18 cellular contexts compared by ENCODE assay signal in the genomic region with DNA sequence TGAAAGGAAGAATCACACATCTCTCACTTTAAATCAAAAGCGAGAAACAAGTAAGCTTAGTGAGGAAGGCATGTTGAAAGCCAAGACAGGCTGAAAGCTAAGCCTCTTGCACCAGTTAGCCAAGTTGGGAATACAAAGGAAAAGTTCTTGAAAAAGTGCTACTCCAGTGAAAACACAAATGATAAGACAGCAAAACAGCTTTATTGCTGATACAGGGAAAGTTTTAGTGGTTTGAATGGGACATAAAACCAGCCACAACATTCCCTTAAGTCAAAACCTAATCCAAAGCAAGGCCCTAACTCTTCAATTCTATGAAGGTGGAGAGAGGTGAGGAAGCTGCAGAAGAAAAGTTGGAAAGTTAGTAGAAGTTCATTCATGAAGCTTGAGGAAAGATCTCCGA. TPM values are rescaled to one million over a fixed set of nuclear protein-coding genes. Genes with fewer than 3 reads are reported as not detected.
DNase-seq lines count a peak whose midpoint lies in the region; ATAC-seq, FAIRE-seq and TF ChIP-seq lines count a peak whose summit lies in the region.
"Had no signal": no experiment of that assay in that cellular context is flagged by ENCODE, and none has a peak within 500 bp of the region (broad histone marks: within the 10 kb centered on the region; RNA-seq: fewer than 3 reads in every experiment).

No MANE protein-coding gene starts in this region.

- no peak overlapping the region for H3K27ac ChIP-seq in HepG2 (ENCODE audit: extremely low read length, insufficient read depth, low read length)
- H3K27ac ChIP-seq in right lobe of liver: no peak overlapping the region
- peak overlapping the region; percentile 65 for H3K27ac ChIP-seq in skeletal muscle tissue (ENCODE audit: low read depth, low read length)
- H3K27ac ChIP-seq: C4-2B, GM23248 had no signal

- no peak overlapping the region for H2AFZ ChIP-seq in HepG2 (ENCODE audit: low read length)
- H2AFZ ChIP-seq: GM23248 had no signal

- H3K36me3 Mint-ChIP-seq in chondrocyte (ENCODE audit: low read depth) (peaks cover 7% of the 10 kb centered on the region), progenitor cell of endocrine pancreas (ENCODE audit: insufficient read depth) (peaks cover 8% of the 10 kb centered on the region)

- DNase-seq in HepG2 (ENCODE audit: low spot score): no peak
- no peak for DNase-seq in right lobe of liver
- DNase-seq in chondrocyte (ENCODE audit: low spot score): no peak
- no peak for DNase-seq in AG08395 (ENCODE audit: low spot score)
- DNase-seq in progenitor cell of endocrine pancreas (ENCODE audit: low spot score, unreplicated experiment): no peak
- DNase-seq: ACHN; AML-193; Caco-2; CD4-positive, alpha-beta T cell; GM23248 had no signal

- H3K9me3 Mint-ChIP-seq in chondrocyte (ENCODE audit: low read depth) (peaks cover 6% of the 10 kb centered on the region), progenitor cell of endocrine pancreas (ENCODE audit: low read depth) (no peaks in the 10 kb centered on the region)
- H3K9me3 Mint-ChIP-seq: CD4-positive, alpha-beta T cell had no signal

- no peak for TF ChIP-seq EP300 in HepG2 (IDR thresholded peaks at IDR 0.05; ENCODE audit: low read depth in 2 of 2, low read length in 2 of 2)
- TF ChIP-seq EP300 in HepG2 (CRISPR knock-in tag; IDR thresholded peaks at IDR 0.05; ENCODE audit: borderline replicate concordance): no peak

- H3K4me1 ChIP-seq in HepG2 (ENCODE audit: insufficient read depth, low read length) (peaks cover 26% of the 10 kb centered on the region), right lobe of liver (no peaks in the 10 kb centered on the region), skeletal muscle tissue (ENCODE audit: control insufficient read depth in 3 of 3, insufficient read depth in 3 of 3, low read length in 3 of 3) (peaks cover 27 to 40% (median 29%) of the 10 kb centered on the region in 3 donors)
- H3K4me1 ChIP-seq: Caco-2, HAP-1 had no signal

- peaks cover 60% of the 10 kb centered on the region for H3K79me2 ChIP-seq in HepG2 (ENCODE audit: insufficient read depth, low read length)

- H3K36me3 ChIP-seq in HepG2 (replicated peaks in 1 of 2; ENCODE audit: control insufficient read depth in 1 of 2, insufficient read depth in 2 of 2, low read length in 2 of 2): no peaks in the 10 kb centered on the region; a peak in 1 of 5 replicates
- H3K36me3 ChIP-seq in right lobe of liver: no peaks in the 10 kb centered on the region
- H3K36me3 ChIP-seq in skeletal muscle tissue (ENCODE audit: control insufficient read depth in 3 of 3, insufficient read depth in 3 of 3, low read length in 3 of 3): no peaks in the 10 kb centered on the region
- H3K36me3 ChIP-seq: HAP-1 had no signal

- WGBS in HepG2 (ENCODE audit: low lambda C conversion rate): 97% methylated on average over 2 of the region's 2 CpGs
- 89% methylated on average over 2 of the region's 2 CpGs for WGBS in right lobe of liver (ENCODE audit: insufficient coverage, low coverage, low lambda C conversion rate, missing lambda C conversion rate)

- intact Hi-C loops in HepG2 (cut with micrococcal nuclease; ENCODE audit: unreplicated experiment): no loop called here
- intact Hi-C loops in right lobe of liver (cut with DNase I): no loop called here

- POLR2A ChIA-PET in HepG2 (lab: Yijun Ruan, JAX): no interaction called here

- H3K4me3 Mint-ChIP-seq in chondrocyte (ENCODE audit: unreplicated experiment): no peak overlapping the region
- no peak overlapping the region for H3K4me3 Mint-ChIP-seq in progenitor cell of endocrine pancreas (ENCODE audit: low read depth)
- H3K4me3 Mint-ChIP-seq: CD4-positive, alpha-beta T cell had no signal

- H3K9ac ChIP-seq in HepG2 (ENCODE audit: insufficient read depth, low read depth, low read length) (no peak overlapping the region), skeletal muscle tissue (ENCODE audit: low read depth in 1 of 3, low read length in 3 of 3) (no peak overlapping the region)
- H3K9ac ChIP-seq: GM23248 had no signal

- no peaks in the 10 kb centered on the region for H3K9me3 ChIP-seq in HepG2 (ENCODE audit: low read length)
- H3K9me3 ChIP-seq in right lobe of liver: no peaks in the 10 kb centered on the region
- no peaks in the 10 kb centered on the region for H3K9me3 ChIP-seq in skeletal muscle tissue (ENCODE audit: control insufficient read depth in 3 of 3, low read length in 3 of 3)
- H3K9me3 ChIP-seq: Caco-2, HAP-1 had no signal

- no peaks in the 10 kb centered on the region; the same call in 1 of the 2 replicates for H4K20me1 ChIP-seq in HepG2 (ENCODE audit: insufficient read depth, low read length)

- in situ Hi-C loops in HepG2 (cut with HindIII; ENCODE audit: extremely low pct_ligation_motif_present, low pct_unique_long_range_greater_than_20kb): no loop called here

- no peak overlapping the region for H3K4me3 ChIP-seq in HepG2 (replicated peaks in 1 of 3; ENCODE audit: insufficient read depth in 1 of 3, low read depth in 2 of 3, low read length in 3 of 3)
- H3K4me3 ChIP-seq in right lobe of liver: no peak overlapping the region
- no peak overlapping the region for H3K4me3 ChIP-seq in skeletal muscle tissue (ENCODE audit: low read length in 3 of 3)
- H3K4me3 ChIP-seq: GM23248, HAP-1 had no signal

- peaks cover 57% of the 10 kb centered on the region for H3K4me1 Mint-ChIP-seq in chondrocyte (ENCODE audit: low read depth)
- peaks cover 18% of the 10 kb centered on the region for H3K4me1 Mint-ChIP-seq in progenitor cell of endocrine pancreas (ENCODE audit: low read depth)

- TF ChIP-seq CTCF in HepG2 (CRISPR knock-in tag; IDR thresholded peaks at IDR 0.05): no peak
- no peak for TF ChIP-seq CTCF in right lobe of liver (IDR thresholded peaks at IDR 0.05)
- no peak for TF ChIP-seq CTCF in chondrocyte (IDR thresholded peaks at IDR 0.05)
- no peak for TF ChIP-seq CTCF in progenitor cell of endocrine pancreas (IDR thresholded peaks at IDR 0.05; ENCODE audit: unreplicated experiment)

- no peak for FAIRE-seq in HepG2 (lab: Jason Lieb, UNC)
- FAIRE-seq: D721Med, G401.6, GM12891, GM19239, HTR-8/SVneo had no signal

- H3K27ac Mint-ChIP-seq in chondrocyte (ENCODE audit: unreplicated experiment) (peak overlapping the region; percentile 36), progenitor cell of endocrine pancreas (no peak overlapping the region)
- H3K27ac Mint-ChIP-seq: CD4-positive, alpha-beta T cell had no signal

- H3K4me2 ChIP-seq in HepG2 (ENCODE audit: low read depth, low read length): no peak overlapping the region

- no peaks in the 10 kb centered on the region for H3K27me3 Mint-ChIP-seq in chondrocyte (ENCODE audit: low read depth)
- no peaks in the 10 kb centered on the region for H3K27me3 Mint-ChIP-seq in progenitor cell of endocrine pancreas
- H3K27me3 Mint-ChIP-seq: CD4-positive, alpha-beta T cell had no signal

- CTCF ChIA-PET in HepG2 (lab: Yijun Ruan, JAX; ENCODE audit: low intra/inter-chr PET ratio, low total read pairs): no interaction called here

- TF ChIP-seq POLR2A in HepG2 (IDR thresholded peaks at IDR 0.05; ENCODE audit: insufficient read depth in 1 of 2, low read depth in 2 of 2, low read length in 2 of 2) (no peak), right lobe of liver (IDR thresholded peaks at IDR 0.05) (no peak)

- ATAC-seq in HepG2 (no peak), right lobe of liver (no peak)

- no TSS peak for BruUV-seq in HepG2 (replicated peaks; lab: Mats Ljungman, UMichigan)

- no peak for TF ChIP-seq RAD21 in HepG2 (CRISPR knock-in tag; IDR thresholded peaks at IDR 0.05)

- no peaks in the 10 kb centered on the region for H3K27me3 ChIP-seq in HepG2 (ENCODE audit: control insufficient read depth in 1 of 2, insufficient read depth in 2 of 2, low read length in 2 of 2)
- no peaks in the 10 kb centered on the region for H3K27me3 ChIP-seq in right lobe of liver
- H3K27me3 ChIP-seq in skeletal muscle tissue (ENCODE audit: control insufficient read depth in 3 of 3, insufficient read depth in 3 of 3, low read length in 3 of 3): no peaks in the 10 kb centered on the region

TF ChIP-seq in HepG2, 621 proteins besides CTCF, POLR2A, EP300 and RAD21:
- peak; percentile 75 for TF ChIP-seq MAFF (IDR thresholded peaks at IDR 0.05; ENCODE audit: low read depth, low read length)
- TF ChIP-seq, protein P1, sequence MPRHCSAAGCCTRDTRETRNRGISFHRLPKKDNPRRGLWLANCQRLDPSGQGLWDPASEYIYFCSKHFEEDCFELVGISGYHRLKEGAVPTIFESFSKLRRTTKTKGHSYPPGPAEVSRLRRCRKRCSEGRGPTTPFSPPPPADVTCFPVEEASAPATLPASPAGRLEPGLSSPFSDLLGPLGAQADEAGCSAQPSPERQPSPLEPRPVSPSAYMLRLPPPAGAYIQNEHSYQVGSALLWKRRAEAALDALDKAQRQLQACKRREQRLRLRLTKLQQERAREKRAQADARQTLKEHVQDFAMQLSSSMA (CRISPR knock-in tag; IDR thresholded peaks at IDR 0.05): no peak
- peak; percentile 63 to 82 for TF ChIP-seq MAFK (conservative IDR thresholded peaks at IDR 0.05 in 1 of 2, IDR thresholded peaks at IDR 0.05 in 1 of 2; ENCODE audit: low read length in 2 of 2)

RNA-seq across cellular contexts. Expression of gene LIMS1, which starts 28.0 kb away (rescaled TPM):
- total RNA-seq in HepG2 (2016; rRNA removed; fragmentation: Illumina TruSeq; extraction: Trizol) (38.3 and 55.1 TPM in 2 replicates), right lobe of liver (10 to 100 TPM; 15.7 to 33.0 (median 18.7) TPM), chondrocyte (101 to 148 TPM (median 145 TPM) in 3 replicates), skeletal muscle tissue (26.6 TPM), progenitor cell of endocrine pancreas (35.6 and 37.7 TPM in 2 replicates)
- 10.2 and 12.7 TPM in 2 replicates for total RNA-seq in HepG2 (2016; cell fraction: cytosol; rRNA removed; fragmentation: Illumina TruSeq; extraction: Trizol; ENCODE audit: low read depth)
- 40.2 and 51.8 TPM in 2 replicates for total RNA-seq in HepG2 (2016; cell fraction: insoluble cytoplasmic fraction; rRNA removed; fragmentation: Illumina TruSeq; extraction: Trizol)
- total RNA-seq in HepG2 (2016; cell fraction: membrane; rRNA removed; fragmentation: Illumina TruSeq; extraction: Trizol): 32.3 and 32.6 TPM in 2 replicates
- 18.8 and 25.1 TPM in 2 replicates for total RNA-seq in HepG2 (2016; cell fraction: nucleus; rRNA removed; fragmentation: Illumina TruSeq; extraction: Trizol)
- 35.5 and 49.6 TPM in 2 replicates for polyA plus RNA-seq in HepG2 (2011; rRNA removed)
- polyA plus RNA-seq in HepG2 (2011; cell fraction: cytosol; rRNA removed): 46.5 and 60.1 TPM in 2 replicates
- 11.1 and 16.1 TPM in 2 replicates for polyA plus RNA-seq in HepG2 (2011; cell fraction: nucleus; rRNA removed)
- polyA plus RNA-seq in HepG2 (2012): 35.5 and 39.6 TPM in 2 replicates
- 5.7 and 6.2 TPM in 2 replicates for polyA plus RNA-seq in HepG2 (2016; cell fraction: cytosol; fragmentation: Illumina TruSeq; extraction: Trizol; ENCODE audit: low read depth)
- polyA plus RNA-seq in HepG2 (2016; cell fraction: insoluble cytoplasmic fraction; fragmentation: Illumina TruSeq; extraction: Trizol; ENCODE audit: low read depth): 48.3 and 50.6 TPM in 2 replicates
- polyA plus RNA-seq in HepG2 (2016; cell fraction: membrane; fragmentation: Illumina TruSeq; extraction: Trizol; ENCODE audit: low read depth): 17.0 and 18.1 TPM in 2 replicates
- 23.1 and 23.2 TPM in 2 replicates for polyA plus RNA-seq in HepG2 (2016; cell fraction: nucleus; fragmentation: Illumina TruSeq; extraction: Trizol; ENCODE audit: insufficient read depth, low read depth)
- 29.4 and 67.4 TPM in 2 replicates for polyA minus RNA-seq in HepG2 (2011; rRNA and poly(A)+ RNA removed; ENCODE audit: low replicate concordance)
- polyA minus RNA-seq in HepG2 (2011; cell fraction: cytosol; rRNA and poly(A)+ RNA removed): 30.8 and 52.6 TPM in 2 replicates
- polyA minus RNA-seq in HepG2 (2011; cell fraction: nucleus; rRNA and poly(A)+ RNA removed): 33.3 and 35.3 TPM in 2 replicates
